In the genomic region with DNA sequence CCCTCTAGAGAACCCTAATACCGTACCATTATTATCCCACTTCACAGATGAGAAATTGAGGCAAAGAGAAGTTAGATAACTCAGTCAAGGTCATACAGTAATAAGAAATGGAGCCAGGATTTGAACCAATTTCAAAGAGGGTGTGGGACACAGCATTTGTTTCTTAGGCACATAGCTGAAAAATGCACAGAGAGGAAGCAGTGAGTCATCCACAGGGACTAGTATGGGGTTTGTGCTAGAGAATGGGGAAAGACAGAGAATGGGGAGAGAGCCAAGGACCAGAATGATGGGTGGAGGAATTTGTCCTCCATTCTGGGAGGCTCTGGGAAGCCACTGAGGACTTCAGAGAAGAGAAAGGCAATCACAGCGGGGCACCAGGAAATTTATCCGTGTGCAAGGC, we compare ENCODE assay signal across 13 cellular contexts.
A peak's percentile ranks its signal among the peaks of the same experiment; 100 is the strongest.
DNase-seq lines count a peak whose midpoint lies in the region; ATAC-seq, FAIRE-seq and TF ChIP-seq lines count a peak whose summit lies in the region.
"Had no signal": no experiment of that assay in that cellular context is flagged by ENCODE, and none has a peak within 500 bp of the region (broad histone marks: within the 10 kb centered on the region; RNA-seq: fewer than 3 reads in every experiment).

No MANE protein-coding gene starts in this region.

- no peaks in the 10 kb centered on the region for H3K4me1 Mint-ChIP-seq in astrocyte (ENCODE audit: low read depth, unreplicated experiment)

- H3K9ac ChIP-seq in astrocyte (ENCODE audit: low read length) = no peak overlapping the region

- ATAC-seq in right cardiac atrium = peak; percentile 49 to 59
- ATAC-seq in HG02763 (IDR thresholded peaks at IDR 0.05; ENCODE audit: unreplicated experiment) = no peak

- intact Hi-C loops in A673 (cut with micrococcal nuclease; ENCODE audit: unreplicated experiment) = no loop called here
- intact Hi-C loops in right cardiac atrium (cut with DNase I) = no loop called here
- intact Hi-C loops in OCI-LY7 (cut with micrococcal nuclease; ENCODE audit: unreplicated experiment) = no loop called here

- DNase-seq in A673 (ENCODE audit: low spot score) = peak; percentile 52
- DNase-seq in astrocyte (ENCODE audit: low read depth) = peak; percentile 61
- no peak for DNase-seq in right cardiac atrium
- no peak for DNase-seq in OCI-LY7 (ENCODE audit: low spot score)
- DNase-seq in activated CD4-positive, alpha-beta T cell treated with anti-CD3 and anti-CD28 coated beads, Interleukin-2, amount 50 U/mL, for 48 hours = no peak
- DNase-seq in NOMO-1 (lab: John Stamatoyannopoulos, UW; ENCODE audit: unreplicated experiment in 2 of 2) = no peak
- DNase-seq: activated T-cell treated with anti-CD3 and anti-CD28 coated beads, Interleukin-2, amount 50 U/mL, for 48 hours; head of caudate nucleus; NCI-H1694; small intestine had no signal

- H3K36me3 ChIP-seq in A673 (ENCODE audit: insufficient read depth, low read length, poor library complexity, severe bottlenecking) (no peaks in the 10 kb centered on the region), HEK293 (ENCODE audit: control insufficient read depth in 2 of 2, insufficient read depth in 1 of 2, low read length in 2 of 2) (no peaks in the 10 kb centered on the region), astrocyte (ENCODE audit: insufficient read depth, low read length) (no peaks in the 10 kb centered on the region), OCI-LY7 (ENCODE audit: insufficient read depth, low read length) (no peaks in the 10 kb centered on the region)

- no peak overlapping the region for H3K4me2 ChIP-seq in astrocyte (ENCODE audit: low read length)
- H3K4me2 ChIP-seq in OCI-LY7 (ENCODE audit: low read length) = no peak overlapping the region

- H3K79me2 ChIP-seq in astrocyte (ENCODE audit: insufficient read depth, low read length) = no peaks in the 10 kb centered on the region
- H3K79me2 ChIP-seq in OCI-LY7 (ENCODE audit: insufficient read depth, low read depth, low read length) = no peaks in the 10 kb centered on the region

- TF ChIP-seq CTCF in A673 (conservative IDR thresholded peaks at IDR 0.05; ENCODE audit: low read depth, low read length) (no peak), HEK293 (tag by site-specific recombination; IDR thresholded peaks at IDR 0.05) (no peak), astrocyte (IDR thresholded peaks at IDR 0.05; ENCODE audit: insufficient read depth, low read depth, low read length) (no peak), OCI-LY7 (conservative IDR thresholded peaks at IDR 0.05; ENCODE audit: low read length) (no peak)

- H3K4me3 ChIP-seq in A673 (ENCODE audit: low read depth, low read length, poor library complexity, severe bottlenecking) = no peak overlapping the region
- no peak overlapping the region for H3K4me3 ChIP-seq in HEK293 (ENCODE audit: low read depth, low read length)
- H3K4me3 ChIP-seq in astrocyte (ENCODE audit: insufficient read depth, low read depth, low read length) = no peak overlapping the region
- no peak overlapping the region for H3K4me3 ChIP-seq in right cardiac atrium (ENCODE audit: low read length)
- H3K4me3 ChIP-seq in OCI-LY7 (ENCODE audit: low read depth, low read length, poor library complexity, severe bottlenecking) = no peak overlapping the region

- WGBS in right cardiac atrium = 84% methylated on average over 3 of the region's 3 CpGs

- no peaks in the 10 kb centered on the region for H3K9me2 ChIP-seq in OCI-LY7 (ENCODE audit: insufficient read depth, low read length)

- H3K9me3 Mint-ChIP-seq in astrocyte (ENCODE audit: unreplicated experiment) = peaks cover 6% of the 10 kb centered on the region

- H3K4me1 ChIP-seq in A673 (ENCODE audit: insufficient read depth, low read length, poor library complexity, severe bottlenecking) (peaks cover 7% of the 10 kb centered on the region), HEK293 (ENCODE audit: control insufficient read depth, insufficient read depth, low read length) (peaks cover 10% of the 10 kb centered on the region), astrocyte (ENCODE audit: insufficient read depth, low read length) (no peaks in the 10 kb centered on the region), right cardiac atrium (ENCODE audit: control insufficient read depth, insufficient read depth, low read length) (peaks cover 4% of the 10 kb centered on the region), OCI-LY7 (ENCODE audit: insufficient read depth, low read length, poor library complexity, severe bottlenecking) (no peaks in the 10 kb centered on the region)

- no peaks in the 10 kb centered on the region for H4K20me1 ChIP-seq in astrocyte (ENCODE audit: insufficient read depth, low read length)
- no peaks in the 10 kb centered on the region for H4K20me1 ChIP-seq in OCI-LY7 (ENCODE audit: insufficient read depth, low read length)

- CTCF ChIA-PET in A673 (lab: Charles Lee) = no interaction called here
- CTCF ChIA-PET in HEK293 (lab: Yijun Ruan, JAX) = no interaction called here
- CTCF ChIA-PET in OCI-LY7 (lab: Charles Lee; ENCODE audit: unreplicated experiment) = no interaction called here

- no peaks in the 10 kb centered on the region for H3K9me3 ChIP-seq in A673 (ENCODE audit: low read depth, low read length, poor library complexity, severe bottlenecking)
- H3K9me3 ChIP-seq in HEK293 (ENCODE audit: control insufficient read depth, insufficient read depth, low read depth, low read length) = no peaks in the 10 kb centered on the region
- H3K9me3 ChIP-seq in astrocyte (ENCODE audit: insufficient read depth, low read depth, low read length) = no peaks in the 10 kb centered on the region
- H3K9me3 ChIP-seq in right cardiac atrium (ENCODE audit: control insufficient read depth, low read length) = no peaks in the 10 kb centered on the region
- no peaks in the 10 kb centered on the region for H3K9me3 ChIP-seq in OCI-LY7 (ENCODE audit: low read length)

- H3K27me3 Mint-ChIP-seq in astrocyte (ENCODE audit: low read depth, unreplicated experiment) = peaks cover 7% of the 10 kb centered on the region

- H2AFZ ChIP-seq in astrocyte (ENCODE audit: low read depth, low read length) (no peak overlapping the region), OCI-LY7 (ENCODE audit: low read length) (no peak overlapping the region)

- POLR2A ChIA-PET in A673 (lab: Charles Lee; ENCODE audit: low non-redundant PET) = no interaction called here
- POLR2A ChIA-PET in HEK293 (lab: Yijun Ruan, JAX) = no interaction called here
- POLR2A ChIA-PET in OCI-LY7 (lab: Charles Lee) = no interaction called here

- BruUV-seq in A673 (replicated peaks; lab: Mats Ljungman, UMichigan) = no TSS peak
- no TSS peak for BruUV-seq in OCI-LY7 (replicated peaks; lab: Mats Ljungman, UMichigan)

- H3K4me3 Mint-ChIP-seq in astrocyte (ENCODE audit: unreplicated experiment) = no peak overlapping the region

- H3K36me3 Mint-ChIP-seq in astrocyte (ENCODE audit: low read depth, unreplicated experiment) = no peaks in the 10 kb centered on the region

- FAIRE-seq in astrocyte (lab: Jason Lieb, UNC) = no peak
- FAIRE-seq: small intestine had no signal

- H3K27ac ChIP-seq in A673 (ENCODE audit: low read depth, low read length, poor library complexity, severe bottlenecking) (no peak overlapping the region), HEK293 (ENCODE audit: extremely low read depth, low read depth, low read length) (no peak overlapping the region), astrocyte (ENCODE audit: low read depth, low read length) (no peak overlapping the region), right cardiac atrium (ENCODE audit: low read length) (peak overlapping the region; percentile 87), OCI-LY7 (ENCODE audit: low read depth, low read length, poor library complexity, severe bottlenecking) (no peak overlapping the region)
- H3K27ac ChIP-seq: C4-2B had no signal

- H3K27ac Mint-ChIP-seq in astrocyte (ENCODE audit: unreplicated experiment) = no peak overlapping the region

- H3K27me3 ChIP-seq in A673 (replicated peaks; ENCODE audit: insufficient read depth, low read depth, low read length, poor library complexity) = no peaks in the 10 kb centered on the region
- H3K27me3 ChIP-seq in astrocyte (ENCODE audit: insufficient read depth, low read length) = no peaks in the 10 kb centered on the region
- no peaks in the 10 kb centered on the region for H3K27me3 ChIP-seq in right cardiac atrium (ENCODE audit: control insufficient read depth, insufficient read depth)

TF ChIP-seq in HEK293, 187 proteins besides CTCF, POLR2A, EP300 and RAD21:
- peak; percentile 34; the same call in 1 of the 2 replicates for TF ChIP-seq PRDM1 (tag by site-specific recombination; IDR thresholded peaks at IDR 0.05)
- TF ChIP-seq REPIN1 (tag by site-specific recombination; IDR thresholded peaks at IDR 0.05; ENCODE audit: low read depth) = no peak

Comparison
In these comparisons a context has a peak if more than half of its experiments do, and no peak if none do; other contexts are left out.
1. DNase-seq: peak in A673 (single experiment) and astrocyte (single experiment); none in right cardiac atrium (0 of 3), OCI-LY7 (single experiment), activated CD4-positive, alpha-beta T cell treated with anti-CD3 and anti-CD28 coated beads, Interleukin-2, amount 50 U/mL, for 48 hours (0 of 2) and NOMO-1 (0 of 2).